In genomic region chr10:73650537-73651331, GRCh38 we compare ENCODE assay signal across 10 cellular contexts. TPM values are rescaled to one million over a fixed set of nuclear protein-coding genes. Genes with fewer than 3 reads are reported as not detected.
DNase-seq lines count a peak whose midpoint lies in the region; ATAC-seq and TF ChIP-seq lines count a peak whose summit lies in the region.
"Had no signal": no experiment of that assay in that cellular context is flagged by ENCODE, and none has a peak within 500 bp of the region (broad histone marks: within the 10 kb centered on the region; RNA-seq: fewer than 3 reads in every experiment).

No MANE protein-coding gene starts in this region.

- no peak for TF ChIP-seq POLR2A in lower leg skin (IDR thresholded peaks at IDR 0.05)

- H3K4me3 ChIP-seq in AG10803 (ENCODE audit: low read length) = no peak overlapping the region
- H3K4me3 ChIP-seq in lower leg skin (ENCODE audit: low read depth, poor library complexity, severe bottlenecking) = no peak overlapping the region
- H3K4me3 ChIP-seq: MG63 had no signal

- DNase-seq in AG10803 (ENCODE audit: low read depth) (peak; percentile 77), RPMI7951 (ENCODE audit: low read depth) (peak; percentile 31), left ventricle myocardium superior (peak; percentile 80), NCI-H1105 treated with DMSO at 0.1 percent for 48 hours (lab: John Stamatoyannopoulos, UW) (no peak), lower leg skin (ENCODE audit: low spot score in 2 of 2) (no peak), NCI-H2227 treated with DMSO at 0.1 percent for 48 hours (lab: John Stamatoyannopoulos, UW) (no peak)
- DNase-seq: kidney glomerular epithelial cell, MG63 had no signal

- 79 to 81% methylated on average over 5 of the region's 5 CpGs for WGBS in lower leg skin, 2 donors

- TF ChIP-seq CTCF in AG10803 (conservative IDR thresholded peaks at IDR 0.05; ENCODE audit: low read length) (no peak), lower leg skin (IDR thresholded peaks at IDR 0.05) (no peak)

- intact Hi-C loops in left ventricle myocardium superior (cut with micrococcal nuclease) (no loop called here), lower leg skin (cut with DNase I; ENCODE audit: low total_unique reads) (no loop called here)

- ATAC-seq in GM19395 (IDR thresholded peaks at IDR 0.05; ENCODE audit: unreplicated experiment) (peak; percentile 58), left ventricle myocardium superior (peak; percentile 60), HG03039 (IDR thresholded peaks at IDR 0.05; ENCODE audit: unreplicated experiment) (no peak)

RNA-seq across cellular contexts. Expression of gene SYNPO2L, which starts 5.1 kb away (rescaled TPM):
- total RNA-seq in RPMI7951 (2014; rRNA removed; shearing (Covaris generic)) = not detected in 2 replicates
- total RNA-seq in left ventricle myocardium superior (237 TPM), lower leg skin (not detected)

RNA-seq across cellular contexts. Expression of gene MYOZ1, which starts 9.5 kb away (rescaled TPM):
- total RNA-seq in RPMI7951 (2014; rRNA removed; shearing (Covaris generic)) = not detected in 2 replicates
- total RNA-seq in left ventricle myocardium superior = 0.32 TPM
- total RNA-seq in lower leg skin = 1 to 10 TPM in 1 of 4 donors, under 1 TPM in 2, not detected in 1; 0.27 to 1.4 (median 0.78) TPM

RNA-seq across cellular contexts. Expression of gene AGAP5, which starts 47.2 kb away (rescaled TPM):
- 0.59 TPM in 1 of 2 replicates, not detected in the other for total RNA-seq in RPMI7951 (2014; rRNA removed; shearing (Covaris generic))
- total RNA-seq in left ventricle myocardium superior = 3.2 TPM
- 10 to 100 TPM in 1 of 4 donors, 1 to 10 TPM in 3; 3.0 to 11.2 (median 5.2) TPM for total RNA-seq in lower leg skin

RNA-seq across cellular contexts. Expression of gene USP54, which starts 59.6 kb away (rescaled TPM):
- 6.4 and 8.3 TPM in 2 replicates for total RNA-seq in RPMI7951 (2014; rRNA removed; shearing (Covaris generic))
- total RNA-seq in left ventricle myocardium superior (22.4 TPM), lower leg skin (10 to 100 TPM; 54.0 to 83.5 (median 65.8) TPM)

Comparison
In these comparisons a context has a peak if more than half of its experiments do, and no peak if none do; other contexts are left out.
1. DNase-seq: peak in AG10803 (single experiment), RPMI7951 (single experiment) and left ventricle myocardium superior (single experiment); none in NCI-H1105 treated with DMSO at 0.1 percent for 48 hours (single experiment), lower leg skin (0 of 2) and NCI-H2227 treated with DMSO at 0.1 percent for 48 hours (single experiment).
2. RNA of gene SYNPO2L, which starts 5.1 kb away (total RNA-seq): 237 TPM in left ventricle myocardium superior (single experiment); not detected in RPMI7951 and not detected in lower leg skin; every median in the first group is over 100 times any median in the second.